ENCODE assay signal across 23 cellular contexts in genomic region chr6:50721978-50722377, GRCh38. TPM values are rescaled to one million over a fixed set of nuclear protein-coding genes. Genes with fewer than 3 reads are reported as not detected.
A peak's percentile ranks its signal among the peaks of the same experiment; 100 is the strongest.
DNase-seq lines count a peak whose midpoint lies in the region; ATAC-seq and TF ChIP-seq lines count a peak whose summit lies in the region.
"Had no signal": no experiment of that assay in that cellular context is flagged by ENCODE, and none has a peak within 500 bp of the region (broad histone marks: within the 10 kb centered on the region; RNA-seq: fewer than 3 reads in every experiment).

No MANE protein-coding gene starts in this region.

- TF ChIP-seq CTCF in glutamatergic neuron (IDR thresholded peaks at IDR 0.05; ENCODE audit: partially characterized antibody, unreplicated experiment) = no peak

- H3K9me3 Mint-ChIP-seq in activated naive CD8-positive, alpha-beta T cell treated with anti-CD3 and anti-CD28 coated beads, Interleukin-2, amount 10 ng/mL, durations not matched to agents 7 days and 5 days = peaks cover 2% of the 10 kb centered on the region
- H3K9me3 Mint-ChIP-seq in activated naive CD8-positive, alpha-beta T cell treated with anti-CD3 and anti-CD28 coated beads for 36 hours = peaks cover 8% of the 10 kb centered on the region
- H3K9me3 Mint-ChIP-seq in glutamatergic neuron (ENCODE audit: unreplicated experiment) = peaks cover 7% of the 10 kb centered on the region

- no peak overlapping the region for H3K4me3 Mint-ChIP-seq in activated naive CD8-positive, alpha-beta T cell treated with anti-CD3 and anti-CD28 coated beads, Interleukin-2, amount 10 ng/mL, durations not matched to agents 7 days and 5 days
- no peak overlapping the region for H3K4me3 Mint-ChIP-seq in activated naive CD8-positive, alpha-beta T cell treated with anti-CD3 and anti-CD28 coated beads for 36 hours
- H3K4me3 Mint-ChIP-seq in glutamatergic neuron (ENCODE audit: unreplicated experiment) = peak overlapping the region; percentile 9
- H3K4me3 Mint-ChIP-seq: CD4-positive, alpha-beta T cell; CD8-positive, alpha-beta memory T cell had no signal

- ATAC-seq in activated naive CD8-positive, alpha-beta T cell treated with anti-CD3 and anti-CD28 coated beads, Interleukin-2, amount 10 ng/mL, durations not matched to agents 7 days and 5 days (ENCODE audit: low read depth) = no peak
- ATAC-seq: A549 had no signal

- DNase-seq in NCI-H748 (lab: John Stamatoyannopoulos, UW; ENCODE audit: unreplicated experiment) (peak; percentile 34), NCI-H748 treated with DMSO at 0.1 percent for 48 hours (lab: John Stamatoyannopoulos, UW) (no peak), glutamatergic neuron (no peak), cortex of kidney (lab: John Stamatoyannopoulos, UW) (no peak)
- no peak for DNase-seq in activated naive CD8-positive, alpha-beta T cell treated with anti-CD3 and anti-CD28 coated beads, Interleukin-2, amount 10 ng/mL, durations not matched to agents 7 days and 5 days
- DNase-seq in activated naive CD8-positive, alpha-beta T cell treated with anti-CD3 and anti-CD28 coated beads for 36 hours = no peak
- DNase-seq: 8988T; ACHN; AML-193; BE2C; CD4-positive, alpha-beta T cell; CD8-positive, alpha-beta memory T cell; DMS 273 treated with DMSO at 0.1 percent for 48 hours; DMS53; DMS79 treated with DMSO at 0.1 percent for 48 hours; GF-D8; GOT3; H7; HCEC 1CT had no signal

- POLR2A ChIA-PET in activated naive CD8-positive, alpha-beta T cell treated with anti-CD3 and anti-CD28 coated beads, Interleukin-2, amount 10 ng/mL, durations not matched to agents 7 days and 5 days (lab: Charles Lee) = no interaction called here

- peak overlapping the region; percentile 9 for H3K27ac Mint-ChIP-seq in activated naive CD8-positive, alpha-beta T cell treated with anti-CD3 and anti-CD28 coated beads, Interleukin-2, amount 10 ng/mL, durations not matched to agents 7 days and 5 days
- no peak overlapping the region for H3K27ac Mint-ChIP-seq in activated naive CD8-positive, alpha-beta T cell treated with anti-CD3 and anti-CD28 coated beads for 36 hours
- H3K27ac Mint-ChIP-seq in glutamatergic neuron (ENCODE audit: unreplicated experiment) = no peak overlapping the region
- H3K27ac Mint-ChIP-seq: CD14-positive monocyte; CD4-positive, alpha-beta T cell; CD8-positive, alpha-beta memory T cell had no signal

- peaks cover 56% of the 10 kb centered on the region for H3K27me3 Mint-ChIP-seq in activated naive CD8-positive, alpha-beta T cell treated with anti-CD3 and anti-CD28 coated beads, Interleukin-2, amount 10 ng/mL, durations not matched to agents 7 days and 5 days
- H3K27me3 Mint-ChIP-seq in activated naive CD8-positive, alpha-beta T cell treated with anti-CD3 and anti-CD28 coated beads for 36 hours = peaks cover 88% of the 10 kb centered on the region
- peaks cover 48% of the 10 kb centered on the region for H3K27me3 Mint-ChIP-seq in glutamatergic neuron (ENCODE audit: unreplicated experiment)

- no peaks in the 10 kb centered on the region for H3K36me3 Mint-ChIP-seq in activated naive CD8-positive, alpha-beta T cell treated with anti-CD3 and anti-CD28 coated beads, Interleukin-2, amount 10 ng/mL, durations not matched to agents 7 days and 5 days
- H3K36me3 Mint-ChIP-seq in activated naive CD8-positive, alpha-beta T cell treated with anti-CD3 and anti-CD28 coated beads for 36 hours = peaks cover 4% of the 10 kb centered on the region
- H3K36me3 Mint-ChIP-seq in glutamatergic neuron (ENCODE audit: unreplicated experiment) = no peaks in the 10 kb centered on the region
- H3K36me3 Mint-ChIP-seq: CD8-positive, alpha-beta memory T cell had no signal

- H3K4me1 Mint-ChIP-seq in activated naive CD8-positive, alpha-beta T cell treated with anti-CD3 and anti-CD28 coated beads, Interleukin-2, amount 10 ng/mL, durations not matched to agents 7 days and 5 days = peaks cover 6% of the 10 kb centered on the region
- no peaks in the 10 kb centered on the region for H3K4me1 Mint-ChIP-seq in activated naive CD8-positive, alpha-beta T cell treated with anti-CD3 and anti-CD28 coated beads for 36 hours
- H3K4me1 Mint-ChIP-seq in glutamatergic neuron (ENCODE audit: low read depth, unreplicated experiment) = peaks cover 19% of the 10 kb centered on the region
- H3K4me1 Mint-ChIP-seq: CD14-positive monocyte; CD8-positive, alpha-beta memory T cell had no signal

RNA-seq across cellular contexts. Expression of gene TFAP2D, which starts 8.7 kb away (rescaled TPM):
- not detected for total RNA-seq in activated naive CD8-positive, alpha-beta T cell treated with anti-CD3 and anti-CD28 coated beads, Interleukin-2, amount 10 ng/mL, durations not matched to agents 7 days and 5 days
- not detected for total RNA-seq in activated naive CD8-positive, alpha-beta T cell treated with anti-CD3 and anti-CD28 coated beads for 36 hours
- not detected for total RNA-seq in glutamatergic neuron (ENCODE audit: unreplicated experiment)
- total RNA-seq: CD4-positive, alpha-beta T cell; CD8-positive, alpha-beta memory T cell; Daoy; G401; H7 had no signal
